9 cellular contexts compared by ENCODE assay signal in genomic region chr6:22783921-22784320, GRCh38.
"Had no signal": no experiment of that assay in that cellular context is flagged by ENCODE, and none has a peak within 500 bp of the region (broad histone marks: within the 10 kb centered on the region; RNA-seq: fewer than 3 reads in every experiment).

No MANE protein-coding gene starts in this region.

- H3K27me3 ChIP-seq: transverse colon had no signal

- H3K4me1 Mint-ChIP-seq: activated naive CD8-positive, alpha-beta T cell treated with anti-CD3 and anti-CD28 coated beads, Interleukin-2, amount 10 ng/mL, durations not matched to agents 7 days and 5 days had no signal

- DNase-seq: activated CD4-positive, CD25-positive, alpha-beta regulatory T cell treated with anti-CD3 and anti-CD28 coated beads, Interleukin-2, amount 50 U/mL, for 72 hours; activated naive CD8-positive, alpha-beta T cell treated with anti-CD3 and anti-CD28 coated beads, Interleukin-2, amount 10 ng/mL, durations not matched to agents 7 days and 5 days; hippocampal formation; SK-N-SH; stimulated activated CD4-positive, alpha-beta T cell treated with anti-CD3 and anti-CD28 coated beads, Interleukin-4, amount 100 ng/mL, for 24 hours; stimulated activated naive CD4-positive, alpha-beta T cell; transverse colon had no signal

- H3K27ac ChIP-seq: transverse colon had no signal

- H3K4me2 ChIP-seq: SK-N-SH had no signal

- H3K27me3 Mint-ChIP-seq: activated naive CD8-positive, alpha-beta T cell treated with anti-CD3 and anti-CD28 coated beads, Interleukin-2, amount 10 ng/mL, durations not matched to agents 7 days and 5 days had no signal

- H3K36me3 ChIP-seq: transverse colon had no signal

- H3K36me3 Mint-ChIP-seq: activated naive CD8-positive, alpha-beta T cell treated with anti-CD3 and anti-CD28 coated beads, Interleukin-2, amount 10 ng/mL, durations not matched to agents 7 days and 5 days had no signal

- H3K27ac Mint-ChIP-seq: activated naive CD8-positive, alpha-beta T cell treated with anti-CD3 and anti-CD28 coated beads, Interleukin-2, amount 10 ng/mL, durations not matched to agents 7 days and 5 days had no signal

- H3K9ac ChIP-seq: SK-N-SH had no signal

- H3K4me3 Mint-ChIP-seq: activated naive CD8-positive, alpha-beta T cell treated with anti-CD3 and anti-CD28 coated beads, Interleukin-2, amount 10 ng/mL, durations not matched to agents 7 days and 5 days; activated T-helper 1 cell treated with anti-CD3 and anti-CD28 coated beads, Interleukin-12 subunit alpha, Interleukin-12 subunit beta, Interleukin-2, Interleukin-4 antibody, amounts not matched to agents 30 ng/mL and 10 ng/mL and 1 ng/mL, durations not matched to agents 14 hours and 24 hours and 36 hours had no signal

- H3K4me1 ChIP-seq: transverse colon had no signal

- H3K4me3 ChIP-seq: skin epidermis, transverse colon had no signal

- H3K9me3 ChIP-seq: SK-N-SH had no signal
